18 cellular contexts compared by ENCODE assay signal in the genomic region with DNA sequence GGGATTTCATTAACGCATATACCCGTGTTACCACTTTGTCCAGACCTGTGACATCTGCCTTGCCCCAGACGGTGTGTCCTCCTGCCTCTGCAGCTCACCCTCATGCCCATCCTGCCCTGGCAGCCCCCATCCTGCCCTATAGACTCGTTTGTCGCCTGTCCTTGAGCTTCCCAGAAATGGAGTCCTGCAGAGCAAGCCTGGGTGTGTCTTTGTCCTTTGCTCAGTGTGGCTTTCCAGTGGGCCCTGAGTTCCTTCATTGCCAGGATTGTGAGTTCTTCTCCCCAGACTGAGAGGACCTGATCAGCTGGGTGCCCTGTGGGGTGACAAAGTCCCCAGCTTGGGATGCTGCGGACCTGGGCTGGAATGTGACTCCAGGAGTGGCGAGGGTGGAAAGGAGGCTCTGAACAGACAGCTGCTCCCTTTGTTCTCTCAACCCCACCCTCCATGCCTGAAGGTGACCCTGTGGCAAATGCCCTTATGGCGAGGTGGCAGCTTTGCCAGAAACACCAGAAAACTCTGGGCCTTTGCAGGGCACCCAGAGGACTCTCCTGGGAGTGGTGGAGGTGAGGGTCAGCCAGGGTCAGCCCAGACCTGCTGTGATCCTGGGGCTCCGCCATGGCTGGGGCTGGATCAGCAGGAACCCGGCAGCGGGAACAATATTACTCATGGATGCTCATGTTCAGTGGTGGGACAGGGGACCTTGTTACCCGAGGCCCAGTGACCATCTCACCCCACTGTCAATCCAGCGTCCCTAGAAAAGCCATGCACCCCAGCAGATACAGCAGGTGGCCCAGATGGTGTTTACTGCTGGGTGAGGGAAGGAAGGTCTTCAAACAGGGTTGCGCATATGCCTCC. TPM values are rescaled to one million over a fixed set of nuclear protein-coding genes. Genes with fewer than 3 reads are reported as not detected.
"Had no signal": no experiment of that assay in that cellular context is flagged by ENCODE, and none has a peak within 500 bp of the region (broad histone marks: within the 10 kb centered on the region; RNA-seq: fewer than 3 reads in every experiment).

No MANE protein-coding gene starts in this region.

- H3K4me3 ChIP-seq: pancreas, skin epidermis, stomach, thyroid gland, vagina had no signal

- H3K36me3 ChIP-seq: pancreas, stomach, thyroid gland, vagina had no signal

- DNase-seq: activated CD4-positive, alpha-beta T cell treated with anti-CD3 and anti-CD28 coated beads, Interleukin-2, amount 50 U/mL, for 1 hour; activated naive CD4-positive, alpha-beta T cell treated with anti-CD3 and anti-CD28 coated beads, Interleukin-2, amount 50 U/mL, for 16 hours; activated T-cell treated with anti-CD3 and anti-CD28 coated beads for 4 hours; cortex of kidney; effector memory CD8-positive, alpha-beta T cell; left cardiac atrium; pancreas; retina; stimulated activated CD4-positive, alpha-beta T cell treated with anti-CD3 and anti-CD28 coated beads, Interleukin-4, amount 100 ng/mL, for 4 hours; stomach; T-helper 2 cell; thyroid gland had no signal

- H3K27me3 ChIP-seq: pancreas, thyroid gland, vagina had no signal

- H3K27ac ChIP-seq: pancreas, thyroid gland, vagina had no signal

- H3K27ac Mint-ChIP-seq: effector memory CD8-positive, alpha-beta T cell had no signal

- ATAC-seq: effector memory CD8-positive, alpha-beta T cell; left cardiac atrium; pancreas had no signal

- H3K4me3 Mint-ChIP-seq: central memory CD8-positive, alpha-beta T cell; effector memory CD8-positive, alpha-beta T cell had no signal

- H3K9me3 Mint-ChIP-seq: central memory CD8-positive, alpha-beta T cell; effector memory CD8-positive, alpha-beta T cell had no signal

RNA-seq across cellular contexts. Expression of gene CST9, which starts 34.5 kb away (rescaled TPM):
- total RNA-seq: activated CD8-positive, alpha-beta memory T cell treated with anti-CD3 and anti-CD28 coated beads for 36 hours; epithelial cell of proximal tubule; glomerular endothelial cell; left cardiac atrium; pancreas; stomach; thyroid gland; vagina had no signal

RNA-seq across cellular contexts. Expression of gene CST4, which starts 48.6 kb away (rescaled TPM):
- total RNA-seq: activated CD8-positive, alpha-beta memory T cell treated with anti-CD3 and anti-CD28 coated beads for 36 hours; epithelial cell of proximal tubule; glomerular endothelial cell; left cardiac atrium; pancreas; stomach; vagina had no signal
